Comparison of ENCODE assay signal across 1 cellular context in genomic region chr19:18282788-18283141, GRCh38.
TF ChIP-seq lines count a peak whose summit lies in the region.

No MANE protein-coding gene starts in this region.

TF ChIP-seq in K562, 482 proteins besides CTCF, POLR2A, EP300 and RAD21 (continued from another document and continues in another):
- peak; percentile 73 for TF ChIP-seq MYC (IDR thresholded peaks at IDR 0.05; ENCODE audit: low read depth, low read length)
- TF ChIP-seq MYC (CRISPR knock-in tag; IDR thresholded peaks at IDR 0.05; ENCODE audit: borderline replicate concordance, low read depth): no peak
- TF ChIP-seq PBX2 (CRISPR knock-in tag; IDR thresholded peaks at IDR 0.05; ENCODE audit: low read depth): no peak
- 0 out of 2 replicates have a peak, but pooled peaks have one; percentile 23 for TF ChIP-seq PBX2 (tag; conservative IDR thresholded peaks at IDR 0.05; ENCODE audit: low read depth)
- TF ChIP-seq ZNF280B (CRISPR knock-in tag; IDR thresholded peaks at IDR 0.05): no peak
- peak; percentile 3; the same call in 1 of the 2 replicates for TF ChIP-seq HBP1 (CRISPR knock-in tag; IDR thresholded peaks at IDR 0.05)
- TF ChIP-seq ELF4 (CRISPR knock-in tag; IDR thresholded peaks at IDR 0.05): 0 out of 2 replicates have a peak, but pooled peaks have one; percentile 40
- no peak for TF ChIP-seq ZKSCAN3 (CRISPR knock-in tag; IDR thresholded peaks at IDR 0.05)
- TF ChIP-seq CTCFL (IDR thresholded peaks at IDR 0.05; ENCODE audit: borderline replicate concordance, insufficient read depth, low read depth, low read length, poor library complexity, severe bottlenecking): no peak
- no peak for TF ChIP-seq GTF2E2 (tag; IDR thresholded peaks at IDR 0.05)
- TF ChIP-seq SAFB2 (IDR thresholded peaks at IDR 0.05; ENCODE audit: borderline replicate concordance, low read depth, low read length, severe bottlenecking): no peak
- peak; percentile 28 to 63 for TF ChIP-seq E2F6 (IDR thresholded peaks at IDR 0.05; ENCODE audit: borderline replicate concordance in 1 of 2, extremely low read depth in 1 of 2, insufficient read depth in 1 of 2, insufficient read length in 1 of 2, low read depth in 1 of 2, low read length in 1 of 2, poor library complexity in 1 of 2, severe bottlenecking in 1 of 2)
- TF ChIP-seq PPARD (CRISPR knock-in tag; IDR thresholded peaks at IDR 0.05): no peak
- TF ChIP-seq MCM5 (IDR thresholded peaks at IDR 0.05; ENCODE audit: low read depth): no peak
- no peak for TF ChIP-seq HMGXB4 (CRISPR knock-in tag; IDR thresholded peaks at IDR 0.05)
- no peak for TF ChIP-seq ZNF347 (CRISPR knock-in tag; IDR thresholded peaks at IDR 0.05; ENCODE audit: low read depth)
- TF ChIP-seq CREBBP (IDR thresholded peaks at IDR 0.05; ENCODE audit: low read depth, low read length): no peak
- TF ChIP-seq FOXA1 (IDR thresholded peaks at IDR 0.05; ENCODE audit: borderline replicate concordance): no peak
- no peak for TF ChIP-seq ZNF668 (CRISPR knock-in tag; IDR thresholded peaks at IDR 0.05)
- no peak for TF ChIP-seq SRSF9 (IDR thresholded peaks at IDR 0.05; ENCODE audit: borderline replicate concordance, low read depth, low read length)
- TF ChIP-seq KLF13 (tag; IDR thresholded peaks at IDR 0.05; ENCODE audit: borderline replicate concordance, low read depth): no peak
- no peak; a peak in 1 of 4 replicates for TF ChIP-seq TRIM24 (IDR thresholded peaks at IDR 0.05)
- no peak for TF ChIP-seq ZNF133 (CRISPR knock-in tag; IDR thresholded peaks at IDR 0.05)
- peak; percentile 37; the same call in 1 of the 2 replicates for TF ChIP-seq NKRF (IDR thresholded peaks at IDR 0.05; ENCODE audit: borderline replicate concordance)
- no peak for TF ChIP-seq NR2C2 (CRISPR knock-in tag; IDR thresholded peaks at IDR 0.05)
- no peak for TF ChIP-seq NR2C2 (tag; IDR thresholded peaks at IDR 0.05)
- no peak for TF ChIP-seq HEY1 (CRISPR knock-in tag; IDR thresholded peaks at IDR 0.05; ENCODE audit: borderline replicate concordance)
- no peak for TF ChIP-seq ZNF277 (CRISPR knock-in tag; IDR thresholded peaks at IDR 0.05; ENCODE audit: borderline replicate concordance)
- TF ChIP-seq NCOR1 (IDR thresholded peaks at IDR 0.05): 0 out of 2 replicates have a peak, but pooled peaks have one; percentile 18
- TF ChIP-seq ZNF408 (CRISPR knock-in tag; IDR thresholded peaks at IDR 0.05; ENCODE audit: low read depth): no peak
- TF ChIP-seq LEF1 (IDR thresholded peaks at IDR 0.05): peak; percentile 62; the same call in 1 of the 2 replicates
- TF ChIP-seq ASH1L (IDR thresholded peaks at IDR 0.05; ENCODE audit: borderline replicate concordance, low read depth, partially characterized antibody): no peak
- TF ChIP-seq ZNF263 (CRISPR knock-in tag; IDR thresholded peaks at IDR 0.05; ENCODE audit: borderline replicate concordance): no peak
- TF ChIP-seq EGR1 (conservative IDR thresholded peaks at IDR 0.05): no peak
- TF ChIP-seq AFF1 (IDR thresholded peaks at IDR 0.05; ENCODE audit: low read depth in 1 of 2, partially characterized antibody in 2 of 2): no peak
- TF ChIP-seq ZNF766 (CRISPR knock-in tag; conservative IDR thresholded peaks at IDR 0.05): no peak; the same call in 1 of the 2 replicates
- no peak for TF ChIP-seq MXD1 (CRISPR knock-in tag; IDR thresholded peaks at IDR 0.05; ENCODE audit: borderline replicate concordance, poor library complexity, severe bottlenecking)
- no peak for TF ChIP-seq GATA2 (CRISPR knock-in tag; IDR thresholded peaks at IDR 0.05)
- no peak; the same call in none of the 2 replicates for TF ChIP-seq NFRKB (IDR thresholded peaks at IDR 0.05; ENCODE audit: low read depth)
- no peak for TF ChIP-seq HMBOX1 (IDR thresholded peaks at IDR 0.05)
